ENCODE assay signal across 17 cellular contexts in the genomic region with DNA sequence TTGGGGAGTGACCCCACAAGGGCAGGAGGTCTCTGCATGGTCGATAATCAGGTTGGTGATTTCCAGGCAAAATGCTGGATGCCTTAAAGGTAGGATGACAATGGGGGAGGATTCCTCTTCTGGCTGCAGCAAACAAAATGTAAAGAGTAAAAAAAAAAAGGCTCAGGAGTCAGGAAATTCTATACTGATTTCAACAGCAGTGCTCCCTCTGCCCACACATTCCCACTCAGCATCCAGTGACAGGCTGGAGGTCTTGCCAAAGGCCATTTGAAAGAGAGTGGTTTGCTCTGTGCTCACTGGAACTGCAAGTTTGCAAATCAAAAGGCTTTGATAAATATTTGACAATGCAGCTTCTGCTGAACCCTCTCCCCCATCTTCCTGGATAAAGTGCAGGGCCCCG.
"Had no signal": no experiment of that assay in that cellular context is flagged by ENCODE, and none has a peak within 500 bp of the region (broad histone marks: within the 10 kb centered on the region; RNA-seq: fewer than 3 reads in every experiment).

No MANE protein-coding gene starts in this region.

- H3K27ac ChIP-seq: breast epithelium, esophagus squamous epithelium, testis had no signal

- H3K4me3 Mint-ChIP-seq: activated CD8-positive, alpha-beta memory T cell treated with anti-CD3 and anti-CD28 coated beads, Interleukin-2, amount 10 ng/mL, durations not matched to agents 7 days and 5 days; activated naive CD8-positive, alpha-beta T cell; activated T-cell treated with anti-CD3 and anti-CD28 coated beads, Interleukin-2, amount 50 U/mL, for 24 hours; stimulated activated naive CD8-positive, alpha-beta T cell treated with anti-CD3 and anti-CD28 coated beads, Interleukin-15, Interleukin-2, amounts not matched to agents 100 ng/mL and 50 ng/mL, for 24 hours had no signal

- H3K4me3 ChIP-seq: breast epithelium, esophagus squamous epithelium, testis had no signal

- H3K9me3 Mint-ChIP-seq: activated T-cell treated with anti-CD3 and anti-CD28 coated beads, Interleukin-2, amount 50 U/mL, for 24 hours; stimulated activated naive CD8-positive, alpha-beta T cell treated with anti-CD3 and anti-CD28 coated beads, Interleukin-15, Interleukin-2, amounts not matched to agents 100 ng/mL and 50 ng/mL, for 24 hours had no signal

- ATAC-seq: activated CD4-positive, CD25-positive, alpha-beta regulatory T cell treated with anti-CD3 and anti-CD28 coated beads, Interleukin-2, amount 50 U/mL, for 24 hours; activated CD8-positive, alpha-beta memory T cell treated with anti-CD3 and anti-CD28 coated beads, Interleukin-2, amount 10 ng/mL, durations not matched to agents 7 days and 5 days; right cardiac atrium had no signal

- H3K27me3 ChIP-seq: breast epithelium, esophagus squamous epithelium, testis had no signal

- H3K9me3 ChIP-seq: breast epithelium, esophagus squamous epithelium, testis had no signal

- H3K36me3 Mint-ChIP-seq: activated CD8-positive, alpha-beta memory T cell treated with anti-CD3 and anti-CD28 coated beads, Interleukin-2, amount 10 ng/mL, durations not matched to agents 7 days and 5 days; activated naive CD8-positive, alpha-beta T cell had no signal

- H3K36me3 ChIP-seq: breast epithelium, esophagus squamous epithelium had no signal

- DNase-seq: activated CD4-positive, alpha-beta T cell treated with anti-CD3 and anti-CD28 coated beads, Interleukin-2, amount 50 U/mL, for 4 hours; activated CD8-positive, alpha-beta memory T cell treated with anti-CD3 and anti-CD28 coated beads, Interleukin-2, amount 10 ng/mL, durations not matched to agents 7 days and 5 days; activated gamma-delta T cell; activated T-cell treated with anti-CD3 and anti-CD28 coated beads, Interleukin-2, amount 50 U/mL, for 24 hours; anterior cingulate cortex; esophagus squamous epithelium; hippocampal formation; mesendoderm; right cardiac atrium; stimulated activated CD4-positive, alpha-beta T cell treated with anti-CD3 and anti-CD28 coated beads, Interleukin-12 subunit alpha, Interleukin-12 subunit beta, amount 100 ng/mL, for 4 hours; SW 1271; testis had no signal

- H3K27ac Mint-ChIP-seq: activated CD8-positive, alpha-beta memory T cell treated with anti-CD3 and anti-CD28 coated beads, Interleukin-2, amount 10 ng/mL, durations not matched to agents 7 days and 5 days; activated naive CD8-positive, alpha-beta T cell; activated T-cell treated with anti-CD3 and anti-CD28 coated beads, Interleukin-2, amount 50 U/mL, for 24 hours; progenitor cell of endocrine pancreas; stimulated activated naive CD8-positive, alpha-beta T cell treated with anti-CD3 and anti-CD28 coated beads, Interleukin-15, Interleukin-2, amounts not matched to agents 100 ng/mL and 50 ng/mL, for 24 hours had no signal

- H3K4me1 Mint-ChIP-seq: activated CD8-positive, alpha-beta memory T cell treated with anti-CD3 and anti-CD28 coated beads, Interleukin-2, amount 10 ng/mL, durations not matched to agents 7 days and 5 days had no signal

- H3K27me3 Mint-ChIP-seq: activated CD8-positive, alpha-beta memory T cell treated with anti-CD3 and anti-CD28 coated beads, Interleukin-2, amount 10 ng/mL, durations not matched to agents 7 days and 5 days; activated naive CD8-positive, alpha-beta T cell; activated T-cell treated with anti-CD3 and anti-CD28 coated beads, Interleukin-2, amount 50 U/mL, for 24 hours; stimulated activated naive CD8-positive, alpha-beta T cell treated with anti-CD3 and anti-CD28 coated beads, Interleukin-15, Interleukin-2, amounts not matched to agents 100 ng/mL and 50 ng/mL, for 24 hours had no signal
